1 cellular context compared by ENCODE assay signal in the genomic region with DNA sequence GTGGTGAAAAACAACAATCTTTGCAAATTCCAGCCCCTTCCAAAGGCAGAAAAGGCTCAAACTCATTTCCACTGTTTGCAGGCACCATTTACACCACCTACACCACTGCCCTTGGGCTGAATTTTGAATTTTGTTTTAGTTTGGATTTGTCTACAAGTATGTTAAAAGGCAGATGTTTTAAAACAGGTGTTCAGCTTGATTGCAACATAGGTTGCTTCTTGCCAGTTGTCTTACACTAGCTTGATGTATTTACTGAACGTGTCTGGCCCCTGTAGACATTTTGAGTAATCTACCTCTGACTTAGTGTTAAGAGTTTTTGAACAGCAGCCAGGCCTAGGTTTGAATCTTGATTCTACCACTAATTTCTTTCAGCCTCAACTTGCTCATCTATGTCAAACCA.
TF ChIP-seq lines count a peak whose summit lies in the region.

No MANE protein-coding gene starts in this region.

TF ChIP-seq in WTC11, 78 proteins besides CTCF, POLR2A, EP300 and RAD21 (continued from another document):
- TF ChIP-seq ZNF219 (CRISPR knock-in tag; IDR thresholded peaks at IDR 0.05; ENCODE audit: borderline replicate concordance) (no peak), ETV6 (CRISPR knock-in tag; IDR thresholded peaks at IDR 0.05) (no peak), NR2C2 (CRISPR knock-in tag; IDR thresholded peaks at IDR 0.05) (no peak)
- TF ChIP-seq, protein P1, sequence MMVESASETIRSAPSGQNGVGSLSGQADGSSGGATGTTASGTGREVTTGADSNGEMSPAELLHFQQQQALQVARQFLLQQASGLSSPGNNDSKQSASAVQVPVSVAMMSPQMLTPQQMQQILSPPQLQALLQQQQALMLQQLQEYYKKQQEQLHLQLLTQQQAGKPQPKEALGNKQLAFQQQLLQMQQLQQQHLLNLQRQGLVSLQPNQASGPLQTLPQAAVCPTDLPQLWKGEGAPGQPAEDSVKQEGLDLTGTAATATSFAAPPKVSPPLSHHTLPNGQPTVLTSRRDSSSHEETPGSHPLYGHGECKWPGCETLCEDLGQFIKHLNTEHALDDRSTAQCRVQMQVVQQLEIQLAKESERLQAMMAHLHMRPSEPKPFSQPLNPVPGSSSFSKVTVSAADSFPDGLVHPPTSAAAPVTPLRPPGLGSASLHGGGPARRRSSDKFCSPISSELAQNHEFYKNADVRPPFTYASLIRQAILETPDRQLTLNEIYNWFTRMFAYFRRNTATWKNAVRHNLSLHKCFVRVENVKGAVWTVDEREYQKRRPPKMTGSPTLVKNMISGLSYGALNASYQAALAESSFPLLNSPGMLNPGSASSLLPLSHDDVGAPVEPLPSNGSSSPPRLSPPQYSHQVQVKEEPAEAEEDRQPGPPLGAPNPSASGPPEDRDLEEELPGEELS (CRISPR knock-in tag; IDR thresholded peaks at IDR 0.05), result no peak
- TF ChIP-seq, protein P2, sequence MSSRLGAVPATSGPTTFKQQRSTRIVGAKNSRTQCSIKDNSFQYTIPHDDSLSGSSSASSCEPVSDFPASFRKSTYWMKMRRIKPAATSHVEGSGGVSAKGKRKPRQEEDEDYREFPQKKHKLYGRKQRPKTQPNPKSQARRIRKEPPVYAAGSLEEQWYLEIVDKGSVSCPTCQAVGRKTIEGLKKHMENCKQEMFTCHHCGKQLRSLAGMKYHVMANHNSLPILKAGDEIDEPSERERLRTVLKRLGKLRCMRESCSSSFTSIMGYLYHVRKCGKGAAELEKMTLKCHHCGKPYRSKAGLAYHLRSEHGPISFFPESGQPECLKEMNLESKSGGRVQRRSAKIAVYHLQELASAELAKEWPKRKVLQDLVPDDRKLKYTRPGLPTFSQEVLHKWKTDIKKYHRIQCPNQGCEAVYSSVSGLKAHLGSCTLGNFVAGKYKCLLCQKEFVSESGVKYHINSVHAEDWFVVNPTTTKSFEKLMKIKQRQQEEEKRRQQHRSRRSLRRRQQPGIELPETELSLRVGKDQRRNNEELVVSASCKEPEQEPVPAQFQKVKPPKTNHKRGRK (CRISPR knock-in tag; IDR thresholded peaks at IDR 0.05; ENCODE audit: borderline replicate concordance), result no peak
